1 cellular context compared by ENCODE assay signal in genomic region chr6:157587127-157587729, GRCh38.
A peak's percentile ranks its signal among the peaks of the same experiment; 100 is the strongest.
TF ChIP-seq lines count a peak whose summit lies in the region.

No MANE protein-coding gene starts in this region.

TF ChIP-seq in HepG2, 621 proteins besides CTCF, POLR2A, EP300 and RAD21 (continued from another document and continues in another):
- TF ChIP-seq ZXDC (CRISPR knock-in tag; IDR thresholded peaks at IDR 0.05) = no peak
- TF ChIP-seq ASH2L (IDR thresholded peaks at IDR 0.05; ENCODE audit: insufficient read length, low read depth, low read length) = no peak
- TF ChIP-seq SOX6 (IDR thresholded peaks at IDR 0.05) = no peak
- 0 out of 2 replicates have a peak, but pooled peaks have one; percentile 3 for TF ChIP-seq SOX6 (CRISPR knock-in tag; IDR thresholded peaks at IDR 0.05)
- TF ChIP-seq KAT7 (CRISPR knock-in tag; IDR thresholded peaks at IDR 0.05; ENCODE audit: borderline replicate concordance) = no peak
- TF ChIP-seq ZNF3 (CRISPR knock-in tag; IDR thresholded peaks at IDR 0.05) = no peak
- no peak for TF ChIP-seq SNAPC4 (CRISPR knock-in tag; IDR thresholded peaks at IDR 0.05)
- TF ChIP-seq ARID5B (CRISPR knock-in tag; IDR thresholded peaks at IDR 0.05) = no peak
- TF ChIP-seq HNF1B (CRISPR knock-in tag; IDR thresholded peaks at IDR 0.05) = no peak
- no peak for TF ChIP-seq SMAD1 (CRISPR knock-in tag; IDR thresholded peaks at IDR 0.05; ENCODE audit: borderline replicate concordance, low read depth)
- no peak for TF ChIP-seq SRSF4 (IDR thresholded peaks at IDR 0.05; ENCODE audit: low read depth, low read length, poor library complexity, severe bottlenecking)
- TF ChIP-seq TARDBP (CRISPR knock-in tag; IDR thresholded peaks at IDR 0.05) = no peak
- TF ChIP-seq ZNF614 (CRISPR knock-in tag; IDR thresholded peaks at IDR 0.05; ENCODE audit: borderline replicate concordance) = no peak
- no peak for TF ChIP-seq HMGXB3 (CRISPR knock-in tag; IDR thresholded peaks at IDR 0.05; ENCODE audit: borderline replicate concordance)
- TF ChIP-seq LRRFIP1 (CRISPR knock-in tag; conservative IDR thresholded peaks at IDR 0.05) = no peak
- no peak for TF ChIP-seq YY1 (IDR thresholded peaks at IDR 0.05; ENCODE audit: insufficient read depth, insufficient replicate concordance, low read depth, low read length)
- no peak for TF ChIP-seq ZBTB7B (CRISPR knock-in tag; IDR thresholded peaks at IDR 0.05)
- no peak for TF ChIP-seq XRCC5 (optimal IDR thresholded peaks at IDR 0.05; ENCODE audit: low read length)
- no peak for TF ChIP-seq CC2D1A (CRISPR knock-in tag; IDR thresholded peaks at IDR 0.05)
- TF ChIP-seq ATF3 (CRISPR knock-in tag; IDR thresholded peaks at IDR 0.05) = no peak
- TF ChIP-seq ARNT (IDR thresholded peaks at IDR 0.05) = no peak
- TF ChIP-seq NCOA1 (CRISPR knock-in tag; IDR thresholded peaks at IDR 0.05) = 0 out of 2 replicates have a peak, but pooled peaks have one; percentile 54
- TF ChIP-seq ARNTL (CRISPR knock-in tag; IDR thresholded peaks at IDR 0.05) = no peak
- no peak for TF ChIP-seq IKZF4 (CRISPR knock-in tag; IDR thresholded peaks at IDR 0.05; ENCODE audit: borderline replicate concordance, low read depth, not compliant biosample characterization)
- TF ChIP-seq FOXO4 (CRISPR knock-in tag; conservative IDR thresholded peaks at IDR 0.05) = no peak
- TF ChIP-seq STAG1 (CRISPR knock-in tag; IDR thresholded peaks at IDR 0.05) = no peak
- peak; percentile 69; the same call in 1 of the 2 replicates for TF ChIP-seq FOXC1 (CRISPR knock-in tag; IDR thresholded peaks at IDR 0.05; ENCODE audit: borderline replicate concordance)
- no peak for TF ChIP-seq ZNF124 (CRISPR knock-in tag; IDR thresholded peaks at IDR 0.05)
- no peak for TF ChIP-seq STAT5B (CRISPR knock-in tag; IDR thresholded peaks at IDR 0.05)
- TF ChIP-seq ZNF550 (CRISPR knock-in tag; IDR thresholded peaks at IDR 0.05; ENCODE audit: borderline replicate concordance) = no peak
- TF ChIP-seq FOSL2 (CRISPR knock-in tag; IDR thresholded peaks at IDR 0.05) = no peak
- no peak for TF ChIP-seq ZNF597 (CRISPR knock-in tag; IDR thresholded peaks at IDR 0.05)
- no peak for TF ChIP-seq ZNF235 (CRISPR knock-in tag; IDR thresholded peaks at IDR 0.05; ENCODE audit: borderline replicate concordance)
- no peak for TF ChIP-seq CBX5 (CRISPR knock-in tag; IDR thresholded peaks at IDR 0.05; ENCODE audit: borderline replicate concordance)
- no peak for TF ChIP-seq ISX (CRISPR knock-in tag; conservative IDR thresholded peaks at IDR 0.05)
- no peak for TF ChIP-seq ATF1 (CRISPR knock-in tag; IDR thresholded peaks at IDR 0.05)
- TF ChIP-seq NBN (conservative IDR thresholded peaks at IDR 0.05) = no peak
